In the genomic region with DNA sequence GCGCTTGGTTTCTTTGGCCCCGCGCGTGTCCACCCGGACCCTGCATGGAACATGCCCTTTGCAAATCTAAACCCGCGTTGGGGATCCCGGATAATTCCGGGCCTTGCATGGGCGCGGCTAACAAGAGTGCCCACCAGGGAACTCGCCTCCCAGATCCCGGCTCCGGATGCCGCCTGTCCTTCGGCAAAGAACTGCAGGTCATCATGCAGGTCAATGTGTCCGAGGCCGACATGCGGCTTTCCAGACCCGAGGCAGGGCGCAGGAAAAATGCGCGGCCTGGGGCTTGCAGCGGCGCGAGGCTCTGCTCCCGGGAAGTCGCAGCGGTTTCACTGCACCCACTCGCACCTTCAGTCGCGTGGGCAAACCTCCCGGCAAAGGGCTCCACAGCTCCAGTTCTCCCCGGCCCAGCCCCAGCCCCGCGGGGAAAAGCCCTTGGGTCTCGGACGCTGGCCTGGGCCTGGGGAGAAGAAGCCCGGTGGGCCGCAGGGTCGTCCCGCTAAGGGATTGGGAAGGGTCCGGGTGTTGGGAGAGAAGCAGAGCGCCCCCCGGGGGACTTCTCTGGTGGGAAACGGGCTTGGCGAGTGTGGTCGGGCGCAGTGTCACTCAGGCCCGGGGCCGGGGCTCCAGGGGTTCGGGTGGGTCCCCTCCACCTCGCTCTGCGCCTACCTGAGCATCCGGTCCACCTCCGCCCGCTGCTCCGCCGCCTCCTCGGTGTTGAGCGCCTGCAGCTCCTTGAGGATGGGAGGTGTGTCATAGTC, we compare ENCODE assay signal across 9 cellular contexts. TPM values are rescaled to one million over a fixed set of nuclear protein-coding genes. Genes with fewer than 3 reads are reported as not detected.
A peak's percentile ranks its signal among the peaks of the same experiment; 100 is the strongest.
DNase-seq lines count a peak whose midpoint lies in the region; ATAC-seq and TF ChIP-seq lines count a peak whose summit lies in the region.
"Had no signal": no experiment of that assay in that cellular context is flagged by ENCODE, and none has a peak within 500 bp of the region (broad histone marks: within the 10 kb centered on the region; RNA-seq: fewer than 3 reads in every experiment).

No MANE protein-coding gene starts in this region.

- H3K9ac ChIP-seq in NT2/D1 (ENCODE audit: insufficient read length, low read depth) (peak overlapping the region; percentile 65), skeletal muscle tissue (ENCODE audit: low read depth in 1 of 3, low read length in 3 of 3) (no peak overlapping the region)

- H3K4me3 ChIP-seq in NT2/D1 (ENCODE audit: insufficient read length, low read depth) = peak overlapping the region; percentile 54
- no peak overlapping the region for H3K4me3 ChIP-seq in right cardiac atrium (ENCODE audit: low read length)
- H3K4me3 ChIP-seq in skeletal muscle tissue (ENCODE audit: low read length in 3 of 3) = peak overlapping the region in 2 of 3 donors; percentile 27 to 29
- no peak overlapping the region for H3K4me3 ChIP-seq in osteoblast (ENCODE audit: insufficient read depth, low read length)

- peaks cover 7% of the 10 kb centered on the region for H3K4me1 ChIP-seq in NT2/D1 (ENCODE audit: insufficient read depth, insufficient read length)
- no peaks in the 10 kb centered on the region for H3K4me1 ChIP-seq in right cardiac atrium (ENCODE audit: control insufficient read depth, insufficient read depth, low read length)
- peaks cover 18 to 24% (median 23%) of the 10 kb centered on the region in 3 donors for H3K4me1 ChIP-seq in skeletal muscle tissue (ENCODE audit: control insufficient read depth in 3 of 3, insufficient read depth in 3 of 3, low read length in 3 of 3)
- H3K4me1 ChIP-seq in osteoblast (ENCODE audit: insufficient read depth, low read length) = no peaks in the 10 kb centered on the region

- H3K27me3 ChIP-seq in NT2/D1 (ENCODE audit: insufficient read depth, insufficient read length) (peaks cover 99% of the 10 kb centered on the region), right cardiac atrium (ENCODE audit: control insufficient read depth, insufficient read depth) (no peaks in the 10 kb centered on the region), skeletal muscle tissue (ENCODE audit: control insufficient read depth in 3 of 3, insufficient read depth in 3 of 3, low read length in 3 of 3) (peaks cover 84 to 89% (median 87%) of the 10 kb centered on the region in 3 donors), osteoblast (ENCODE audit: insufficient read depth, low read length) (peaks cover 98% of the 10 kb centered on the region)

- no peaks in the 10 kb centered on the region for H3K36me3 ChIP-seq in NT2/D1 (ENCODE audit: insufficient read depth, insufficient read length, low read length)
- H3K36me3 ChIP-seq in skeletal muscle tissue (ENCODE audit: control insufficient read depth in 3 of 3, insufficient read depth in 3 of 3, low read length in 3 of 3) = no peaks in the 10 kb centered on the region
- no peaks in the 10 kb centered on the region for H3K36me3 ChIP-seq in osteoblast (ENCODE audit: insufficient read depth, low read length)
- H3K36me3 ChIP-seq: neutrophil had no signal

- no peaks in the 10 kb centered on the region for H3K9me3 ChIP-seq in NT2/D1 (ENCODE audit: insufficient read depth, low read length)
- H3K9me3 ChIP-seq in right cardiac atrium (ENCODE audit: control insufficient read depth, low read length) = no peaks in the 10 kb centered on the region
- H3K9me3 ChIP-seq in skeletal muscle tissue (ENCODE audit: control insufficient read depth in 3 of 3, low read length in 3 of 3) = no peaks in the 10 kb centered on the region
- H3K9me3 ChIP-seq in osteoblast (ENCODE audit: low read depth, low read length) = no peaks in the 10 kb centered on the region
- H3K9me3 ChIP-seq: neutrophil had no signal

- H3K27ac ChIP-seq in right cardiac atrium (ENCODE audit: low read length) = no peak overlapping the region
- no peak overlapping the region for H3K27ac ChIP-seq in skeletal muscle tissue (ENCODE audit: low read depth, low read length)
- H3K27ac ChIP-seq in osteoblast (ENCODE audit: low read depth, low read length) = no peak overlapping the region
- H3K27ac ChIP-seq: neutrophil had no signal

- no peak overlapping the region for H2AFZ ChIP-seq in osteoblast (ENCODE audit: low read length)

- DNase-seq in NCI-H82 (lab: John Stamatoyannopoulos, UW) (peak; percentile 24), NCI-H82 treated with DMSO at 0.1 percent for 48 hours (lab: John Stamatoyannopoulos, UW; ENCODE audit: unreplicated experiment) (no peak), NT2/D1 (ENCODE audit: low read depth, low spot score) (no peak), right cardiac atrium (peak in 1 of 3 donors; percentile 32), osteoblast (ENCODE audit: insufficient read length, low spot score, missing footprints) (no peak), NCI-H187 treated with DMSO at 0.1 percent for 48 hours (lab: John Stamatoyannopoulos, UW) (no peak)

- WGBS in right cardiac atrium = 4% methylated on average over 61 of the region's 61 CpGs

- H3K4me2 ChIP-seq in osteoblast (ENCODE audit: insufficient read depth, low read length) = no peak overlapping the region

- intact Hi-C loops in right cardiac atrium (cut with DNase I) = no loop called here

- no peaks in the 10 kb centered on the region for H3K79me2 ChIP-seq in osteoblast (ENCODE audit: insufficient read depth, low read length)

- ATAC-seq in right cardiac atrium = peak; percentile 12 to 28
- no peak for ATAC-seq in GM19467 (IDR thresholded peaks at IDR 0.05; ENCODE audit: unreplicated experiment)

- no peak for TF ChIP-seq CTCF in osteoblast (IDR thresholded peaks at IDR 0.05; ENCODE audit: extremely low read depth, low read depth, low read length)

- H4K20me1 ChIP-seq in osteoblast (ENCODE audit: insufficient read depth, low read length) = no peaks in the 10 kb centered on the region

RNA-seq across cellular contexts. Expression of a gene that starts 0.8 kb away (rescaled TPM):
- not detected for total RNA-seq in right cardiac atrium
- not detected for polyA plus RNA-seq in right cardiac atrium
- total RNA-seq in skeletal muscle tissue = not detected
- total RNA-seq in osteoblast = not detected in 2 replicates

Comparison
In these comparisons a context has a peak if more than half of its experiments do, and no peak if none do; other contexts are left out.
1. H3K4me3 ChIP-seq: peak in NT2/D1 (single experiment) and skeletal muscle tissue (2 of 3); none in right cardiac atrium (single experiment) and osteoblast (single experiment).